Comparison of ENCODE assay signal across 18 cellular contexts in the genomic region with DNA sequence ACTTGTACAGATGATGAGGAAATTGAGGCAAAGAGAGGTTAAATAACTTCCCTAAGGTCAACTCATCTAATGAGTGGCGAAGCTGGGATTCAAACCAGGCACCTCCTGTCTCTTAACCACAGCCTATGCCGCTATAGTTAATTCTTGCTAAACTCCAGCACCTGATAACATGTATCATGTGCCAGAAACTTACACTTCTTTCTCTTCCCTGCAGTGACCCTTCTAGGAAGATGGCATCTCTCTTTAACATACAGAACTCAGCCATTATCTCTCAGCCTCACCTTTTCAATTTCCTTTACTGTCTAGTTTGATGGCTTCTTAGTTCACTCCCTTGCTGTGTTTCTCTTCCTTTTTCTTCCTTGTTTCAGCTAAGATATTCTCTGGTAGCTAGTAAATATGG. TPM values are rescaled to one million over a fixed set of nuclear protein-coding genes. Genes with fewer than 3 reads are reported as not detected.
A peak's percentile ranks its signal among the peaks of the same experiment; 100 is the strongest.
DNase-seq lines count a peak whose midpoint lies in the region; ATAC-seq and TF ChIP-seq lines count a peak whose summit lies in the region.
"Had no signal": no experiment of that assay in that cellular context is flagged by ENCODE, and none has a peak within 500 bp of the region (broad histone marks: within the 10 kb centered on the region; RNA-seq: fewer than 3 reads in every experiment).

No MANE protein-coding gene starts in this region.

- H4K20me1 ChIP-seq in IMR-90 (ENCODE audit: insufficient read depth, low read length) = peaks cover 4% of the 10 kb centered on the region

- H3K23ac ChIP-seq in IMR-90 (ENCODE audit: low read depth, low read length) = 0 out of 2 replicates have a peak overlapping the region, but pooled peaks have one; percentile 61

- H3K9me3 ChIP-seq in IMR-90 (ENCODE audit: control insufficient read depth, insufficient read depth, low read length) = no peaks in the 10 kb centered on the region
- H3K9me3 ChIP-seq in upper lobe of right lung = no peaks in the 10 kb centered on the region
- H3K9me3 ChIP-seq: breast epithelium, heart right ventricle had no signal

- no peak overlapping the region for H4K5ac ChIP-seq in IMR-90 (ENCODE audit: low read depth, low read length)

- no peak overlapping the region for H3K9ac ChIP-seq in IMR-90 (ENCODE audit: low read depth, low read length)

- H3K4me2 ChIP-seq in IMR-90 (ENCODE audit: low read depth, low read length) = no peak overlapping the region

- no CpG with 5 or more reads among the region's 2 CpGs for WGBS in IMR-90 (ENCODE audit: extremely low coverage in 2 of 2, insufficient read length in 1 of 2), 2 experiments

- no peak overlapping the region for H3K4ac ChIP-seq in IMR-90 (ENCODE audit: low read depth, low read length)

- BruUV-seq in IMR-90 (replicated peaks; lab: Mats Ljungman, UMichigan) = no TSS peak

- TF ChIP-seq POLR2A in IMR-90 (IDR thresholded peaks at IDR 0.05; ENCODE audit: low read depth, low read length) = no peak

- H3K27me3 ChIP-seq in IMR-90 (ENCODE audit: control insufficient read depth, insufficient read depth, low read length) = no peaks in the 10 kb centered on the region
- H3K27me3 ChIP-seq in upper lobe of right lung = no peaks in the 10 kb centered on the region
- H3K27me3 ChIP-seq: breast epithelium, heart right ventricle had no signal

- no peaks in the 10 kb centered on the region for H3K9me1 ChIP-seq in IMR-90 (ENCODE audit: insufficient read depth, low read length)

- H2BK15ac ChIP-seq in IMR-90 (ENCODE audit: low read depth, low read length) = no peak overlapping the region

- H3K14ac ChIP-seq in IMR-90 (replicated peaks; ENCODE audit: low read depth, low read length) = no peak overlapping the region

- H2AK9ac ChIP-seq in IMR-90 (replicated peaks; ENCODE audit: low read depth, low read length, poor library complexity) = no peak overlapping the region

- peak overlapping the region; percentile 32 for H3K27ac Mint-ChIP-seq in activated CD4-positive, alpha-beta T cell treated with anti-CD3 and anti-CD28 coated beads, Interleukin-2, amount 10 ng/mL, durations not matched to agents 7 days and 5 days
- no peak overlapping the region for H3K27ac Mint-ChIP-seq in activated T-helper 2 cell treated with anti-CD3 and anti-CD28 coated beads, Interferon-gamma antibody, Interleukin-2, Interleukin-4, amounts not matched to agents 10 μg/mL and 5 μg/mL and 100 μg/mL, durations not matched to agents 14 hours and 24 hours and 36 hours
- peak overlapping the region in 2 of 3 experiments; percentile 16 to 20 for H3K27ac Mint-ChIP-seq in nephron
- H3K27ac Mint-ChIP-seq: stimulated activated memory B cell treated with anti-CD40 and anti-IgM and Interleukin-4, amounts not matched to agents 10 μg/mL and 1 μg/mL and 100 μg/mL, for 72 hours had no signal

- H3K4me3 ChIP-seq in IMR-90 (ENCODE audit: insufficient read depth, low read depth, low read length) (no peak overlapping the region), upper lobe of right lung (no peak overlapping the region)
- H3K4me3 ChIP-seq: breast epithelium, heart right ventricle had no signal

- intact Hi-C loops in IMR-90 (cut with micrococcal nuclease) = loop anchor here (10.0 kb wide), 1 partner anchor 124 kb away; no protein-coding TSS in a partner anchor
- intact Hi-C loops in activated T-helper 2 cell treated with anti-CD3 and anti-CD28 coated beads, Interferon-gamma antibody, Interleukin-2, Interleukin-4, amounts not matched to agents 10 μg/mL and 5 μg/mL and 100 μg/mL, durations not matched to agents 14 hours and 24 hours and 36 hours (cut with micrococcal nuclease) = loop anchor here (5.0 kb wide), 2 partner anchors 126 to 236 kb away; no protein-coding TSS in a partner anchor
- intact Hi-C loops in upper lobe of right lung (cut with DNase I) = no loop called here

- H3K27ac ChIP-seq in IMR-90 (ENCODE audit: insufficient read depth, low read length) (no peak overlapping the region), upper lobe of right lung (no peak overlapping the region)
- H3K27ac ChIP-seq: breast epithelium, heart right ventricle, HL-60 had no signal

- H3K4me1 ChIP-seq in IMR-90 (ENCODE audit: control insufficient read depth, insufficient read depth, low read length) = no peaks in the 10 kb centered on the region
- no peaks in the 10 kb centered on the region for H3K4me1 ChIP-seq in upper lobe of right lung
- H3K4me1 ChIP-seq: breast epithelium had no signal

- dilution Hi-C loops in IMR-90 (cut with HindIII; ENCODE audit: low sequenced_read_pairs, unreplicated experiment) = no loop called here

- no peak for TF ChIP-seq RAD21 in IMR-90 (IDR thresholded peaks at IDR 0.05; ENCODE audit: low read length)

- in situ Hi-C loops in IMR-90 (cut with MboI; ENCODE audit: low sequenced_read_pairs) = no loop called here

- peaks cover 23% of the 10 kb centered on the region for H3K4me1 Mint-ChIP-seq in activated CD4-positive, alpha-beta T cell treated with anti-CD3 and anti-CD28 coated beads, Interleukin-2, amount 10 ng/mL, durations not matched to agents 7 days and 5 days
- peaks cover 19% of the 10 kb centered on the region for H3K4me1 Mint-ChIP-seq in activated T-helper 2 cell treated with anti-CD3 and anti-CD28 coated beads, Interferon-gamma antibody, Interleukin-2, Interleukin-4, amounts not matched to agents 10 μg/mL and 5 μg/mL and 100 μg/mL, durations not matched to agents 14 hours and 24 hours and 36 hours (ENCODE audit: low read depth)
- H3K4me1 Mint-ChIP-seq in nephron = peaks cover 24% of the 10 kb centered on the region

- peaks cover 21% of the 10 kb centered on the region for H3K36me3 Mint-ChIP-seq in activated CD4-positive, alpha-beta T cell treated with anti-CD3 and anti-CD28 coated beads, Interleukin-2, amount 10 ng/mL, durations not matched to agents 7 days and 5 days (ENCODE audit: low read depth)
- peaks cover 22% of the 10 kb centered on the region for H3K36me3 Mint-ChIP-seq in activated T-helper 2 cell treated with anti-CD3 and anti-CD28 coated beads, Interferon-gamma antibody, Interleukin-2, Interleukin-4, amounts not matched to agents 10 μg/mL and 5 μg/mL and 100 μg/mL, durations not matched to agents 14 hours and 24 hours and 36 hours (ENCODE audit: low read depth)
- peaks cover 34% of the 10 kb centered on the region for H3K36me3 Mint-ChIP-seq in nephron (ENCODE audit: low read depth)

- no peak overlapping the region for H2BK120ac ChIP-seq in IMR-90 (ENCODE audit: low read depth, low read length)

- peaks cover 3% of the 10 kb centered on the region; the same call in 1 of the 2 replicates for H3K36me3 ChIP-seq in IMR-90 (ENCODE audit: control insufficient read depth, insufficient read depth, low read length)
- no peaks in the 10 kb centered on the region for H3K36me3 ChIP-seq in upper lobe of right lung
- H3K36me3 ChIP-seq: breast epithelium had no signal

- H3K56ac ChIP-seq in IMR-90 (ENCODE audit: extremely low read depth, insufficient read depth, low read length) = no peak overlapping the region

- H2AFZ ChIP-seq in IMR-90 (replicated peaks; ENCODE audit: low read length, poor library complexity) = no peak overlapping the region

- H2BK5ac ChIP-seq in IMR-90 (ENCODE audit: low read depth, low read length, poor library complexity, severe bottlenecking) = no peak overlapping the region

- H3K9me3 Mint-ChIP-seq in activated CD4-positive, alpha-beta T cell treated with anti-CD3 and anti-CD28 coated beads, Interleukin-2, amount 10 ng/mL, durations not matched to agents 7 days and 5 days = no peaks in the 10 kb centered on the region
- no peaks in the 10 kb centered on the region for H3K9me3 Mint-ChIP-seq in activated T-helper 2 cell treated with anti-CD3 and anti-CD28 coated beads, Interferon-gamma antibody, Interleukin-2, Interleukin-4, amounts not matched to agents 10 μg/mL and 5 μg/mL and 100 μg/mL, durations not matched to agents 14 hours and 24 hours and 36 hours
- peaks cover 16% of the 10 kb centered on the region for H3K9me3 Mint-ChIP-seq in nephron
- H3K9me3 Mint-ChIP-seq: CD8-positive, alpha-beta memory T cell; stimulated activated memory B cell treated with anti-CD40 and anti-IgM and Interleukin-4, amounts not matched to agents 10 μg/mL and 1 μg/mL and 100 μg/mL, for 72 hours had no signal

- POLR2A ChIA-PET in activated CD4-positive, alpha-beta T cell treated with anti-CD3 and anti-CD28 coated beads, Interleukin-2, amount 10 ng/mL, durations not matched to agents 7 days and 5 days (lab: Charles Lee) = no interaction called here
- POLR2A ChIA-PET in IMR-90 (lab: Charles Lee; ENCODE audit: unreplicated experiment) = no interaction called here

- no peak for DNase-seq in activated CD4-positive, alpha-beta T cell treated with anti-CD3 and anti-CD28 coated beads, Interleukin-2, amount 10 ng/mL, durations not matched to agents 7 days and 5 days
- no peak for DNase-seq in activated CD4-positive, alpha-beta T cell treated with anti-CD3 and anti-CD28 coated beads for 4 hours
- no peak for DNase-seq in IMR-90
- no peak for DNase-seq in activated T-helper 2 cell treated with anti-CD3 and anti-CD28 coated beads, Interferon-gamma antibody, Interleukin-2, Interleukin-4, amounts not matched to agents 10 μg/mL and 5 μg/mL and 100 μg/mL, durations not matched to agents 14 hours and 24 hours and 36 hours (ENCODE audit: low spot score)
- no peak for DNase-seq in upper lobe of right lung
- no peak for DNase-seq in CD1c-positive myeloid dendritic cell (ENCODE audit: extremely low spot score)
- DNase-seq: activated effector memory CD4-positive, alpha-beta T cell treated with Interleukin-2 at 50 U/mL for 16 hours; CD8-positive, alpha-beta memory T cell; heart right ventricle; KG1; NCI-H2171; NCI-H774; small intestine had no signal

- no peak overlapping the region for H4K91ac ChIP-seq in IMR-90 (ENCODE audit: insufficient read depth, low read depth, low read length)

- no peaks in the 10 kb centered on the region for H3K27me3 Mint-ChIP-seq in activated CD4-positive, alpha-beta T cell treated with anti-CD3 and anti-CD28 coated beads, Interleukin-2, amount 10 ng/mL, durations not matched to agents 7 days and 5 days
- H3K27me3 Mint-ChIP-seq in activated T-helper 2 cell treated with anti-CD3 and anti-CD28 coated beads, Interferon-gamma antibody, Interleukin-2, Interleukin-4, amounts not matched to agents 10 μg/mL and 5 μg/mL and 100 μg/mL, durations not matched to agents 14 hours and 24 hours and 36 hours (ENCODE audit: low read depth) = no peaks in the 10 kb centered on the region
- H3K27me3 Mint-ChIP-seq in nephron (ENCODE audit: low read depth) = no peaks in the 10 kb centered on the region
- H3K27me3 Mint-ChIP-seq: stimulated activated memory B cell treated with anti-CD40 and anti-IgM and Interleukin-4, amounts not matched to agents 10 μg/mL and 1 μg/mL and 100 μg/mL, for 72 hours had no signal

- CTCF ChIA-PET in activated CD4-positive, alpha-beta T cell treated with anti-CD3 and anti-CD28 coated beads, Interleukin-2, amount 10 ng/mL, durations not matched to agents 7 days and 5 days (lab: Charles Lee) = interaction anchor here (2.2 kb wide), 1 partner anchor 15 kb away, joined by 6 read pairs; no protein-coding TSS in a partner anchor
- CTCF ChIA-PET in IMR-90 (lab: Yijun Ruan, JAX) = no interaction called here

- TF ChIP-seq CTCF in IMR-90 (conservative IDR thresholded peaks at IDR 0.05; ENCODE audit: low read depth, low read length) (no peak), nephron (IDR thresholded peaks at IDR 0.05; ENCODE audit: unreplicated experiment in 3 of 3) (no peak), upper lobe of right lung (IDR thresholded peaks at IDR 0.05) (no peak)

- H4K8ac ChIP-seq in IMR-90 (ENCODE audit: low read depth in 2 of 2, low read length in 2 of 2) = no peak overlapping the region

- H3K79me1 ChIP-seq in IMR-90 (ENCODE audit: low read depth in 1 of 2, low read length in 2 of 2) = no peaks in the 10 kb centered on the region; a peak in 3 of 4 replicates

- peak overlapping the region; percentile 4 for H3K4me3 Mint-ChIP-seq in activated CD4-positive, alpha-beta T cell treated with anti-CD3 and anti-CD28 coated beads, Interleukin-2, amount 10 ng/mL, durations not matched to agents 7 days and 5 days
- peak overlapping the region; percentile 34 for H3K4me3 Mint-ChIP-seq in activated T-helper 2 cell treated with anti-CD3 and anti-CD28 coated beads, Interferon-gamma antibody, Interleukin-2, Interleukin-4, amounts not matched to agents 10 μg/mL and 5 μg/mL and 100 μg/mL, durations not matched to agents 14 hours and 24 hours and 36 hours (ENCODE audit: low read depth)
- H3K4me3 Mint-ChIP-seq in nephron = peak overlapping the region; percentile 53 to 88 (median 61)
- H3K4me3 Mint-ChIP-seq: stimulated activated memory B cell treated with anti-CD40 and anti-IgM and Interleukin-4, amounts not matched to agents 10 μg/mL and 1 μg/mL and 100 μg/mL, for 72 hours had no signal

- no peak for ATAC-seq in IMR-90 (ENCODE audit: low read depth)
- no peak for ATAC-seq in HG03469 (IDR thresholded peaks at IDR 0.05; ENCODE audit: unreplicated experiment)
- no peak for ATAC-seq in upper lobe of right lung
- ATAC-seq: heart right ventricle; stimulated activated memory B cell treated with anti-CD40 and anti-IgM and Interleukin-4, amounts not matched to agents 10 μg/mL and 1 μg/mL and 100 μg/mL, for 72 hours had no signal

- no peak overlapping the region for H2AK5ac ChIP-seq in IMR-90 (ENCODE audit: low read depth, low read length)

- H3K18ac ChIP-seq in IMR-90 (ENCODE audit: low read depth, low read length) = no peak overlapping the region

- no peak overlapping the region for H2BK20ac ChIP-seq in IMR-90 (ENCODE audit: low read depth, low read length)

RNA-seq across cellular contexts. Expression of a gene that starts 2.5 kb away (rescaled TPM):
- total RNA-seq in activated CD4-positive, alpha-beta T cell treated with anti-CD3 and anti-CD28 coated beads, Interleukin-2, amount 10 ng/mL, durations not matched to agents 7 days and 5 days = 10 to 100 TPM; 56.3 to 62.0 TPM
- total RNA-seq in IMR-90 (2012; rRNA removed) (42.3 and 75.3 TPM in 2 replicates), upper lobe of right lung (33.9 TPM)
- 24.7 and 30.8 TPM in 2 replicates for polyA plus RNA-seq in IMR-90 (2012; rRNA removed)
- polyA plus RNA-seq in IMR-90 (2012; cell fraction: cytosol; rRNA removed) = 1.8 and 4.9 TPM in 2 replicates
- polyA plus RNA-seq in IMR-90 (2012; cell fraction: nucleus; rRNA removed; ENCODE audit: low replicate concordance) = 0.69 and 6.0 TPM in 2 replicates
- 73.7 and 76.3 TPM in 2 replicates for total RNA-seq in activated T-helper 2 cell treated with anti-CD3 and anti-CD28 coated beads, Interferon-gamma antibody, Interleukin-2, Interleukin-4, amounts not matched to agents 10 μg/mL and 5 μg/mL and 100 μg/mL, durations not matched to agents 14 hours and 24 hours and 36 hours

RNA-seq across cellular contexts. Expression of a gene that starts 45.5 kb away (rescaled TPM):
- 1 to 10 TPM; 8.0 to 8.7 TPM for total RNA-seq in activated CD4-positive, alpha-beta T cell treated with anti-CD3 and anti-CD28 coated beads, Interleukin-2, amount 10 ng/mL, durations not matched to agents 7 days and 5 days
- 0.54 and 0.56 TPM in 2 replicates for total RNA-seq in IMR-90 (2012; rRNA removed)
- 0.23 and 0.29 TPM in 2 replicates for polyA plus RNA-seq in IMR-90 (2012; rRNA removed)
- polyA plus RNA-seq in IMR-90 (2012; cell fraction: cytosol; rRNA removed) = 0.13 and 0.16 TPM in 2 replicates
- polyA plus RNA-seq in IMR-90 (2012; cell fraction: nucleus; rRNA removed; ENCODE audit: low replicate concordance) = 0.05 and 0.11 TPM in 2 replicates
- total RNA-seq in activated T-helper 2 cell treated with anti-CD3 and anti-CD28 coated beads, Interferon-gamma antibody, Interleukin-2, Interleukin-4, amounts not matched to agents 10 μg/mL and 5 μg/mL and 100 μg/mL, durations not matched to agents 14 hours and 24 hours and 36 hours = 8.3 and 9.4 TPM in 2 replicates
- 0.75 TPM for total RNA-seq in upper lobe of right lung

Comparison
In these comparisons a context has a peak if more than half of its experiments do, and no peak if none do; other contexts are left out.
1. H3K4me3 Mint-ChIP-seq: peak in every context shown above with its lines; median percentile 61 in nephron; 34 in activated T-helper 2 cell treated with anti-CD3 and anti-CD28 coated beads, Interferon-gamma antibody, Interleukin-2, Interleukin-4, amounts not matched to agents 10 μg/mL and 5 μg/mL and 100 μg/mL, durations not matched to agents 14 hours and 24 hours and 36 hours; 4 in activated CD4-positive, alpha-beta T cell treated with anti-CD3 and anti-CD28 coated beads, Interleukin-2, amount 10 ng/mL, durations not matched to agents 7 days and 5 days.